Comparison of ENCODE assay signal across 14 cellular contexts in genomic region chr14:94599656-94600004, GRCh38. TPM values are rescaled to one million over a fixed set of nuclear protein-coding genes. Genes with fewer than 3 reads are reported as not detected.
DNase-seq lines count a peak whose midpoint lies in the region; ATAC-seq and TF ChIP-seq lines count a peak whose summit lies in the region.
"Had no signal": no experiment of that assay in that cellular context is flagged by ENCODE, and none has a peak within 500 bp of the region (broad histone marks: within the 10 kb centered on the region; RNA-seq: fewer than 3 reads in every experiment).

No MANE protein-coding gene starts in this region.

- TF ChIP-seq CTCF in brain (conservative IDR thresholded peaks at IDR 0.05) (no peak), gastrocnemius medialis (IDR thresholded peaks at IDR 0.05 in 4 of 5, conservative IDR thresholded peaks at IDR 0.05 in 1 of 5) (peak in 1 of 5 experiments; percentile 3), CD14-positive monocyte (IDR thresholded peaks at IDR 0.05) (no peak)

- H3K27me3 ChIP-seq in gastrocnemius medialis = no peaks in the 10 kb centered on the region

- no peaks in the 10 kb centered on the region for H3K36me3 ChIP-seq in gastrocnemius medialis

- H3K27ac Mint-ChIP-seq in brain = peak overlapping the region; percentile 75 to 97 (median 85)
- peak overlapping the region in 1 of 7 donors; percentile 43 for H3K27ac Mint-ChIP-seq in CD14-positive monocyte

- no peak for TF ChIP-seq POLR2A in gastrocnemius medialis (IDR thresholded peaks at IDR 0.05)

- peak overlapping the region; percentile 52 to 95 (median 84) for H3K27ac ChIP-seq in gastrocnemius medialis

- intact Hi-C loops in left colon (cut with DNase I, micrococcal nuclease) = no loop called here
- intact Hi-C loops in gastrocnemius medialis (cut with DNase I; ENCODE audit: low total_unique reads) = no loop called here
- intact Hi-C loops in CD14-positive monocyte (cut with micrococcal nuclease) = no loop called here

- H3K36me3 Mint-ChIP-seq in brain (no peaks in the 10 kb centered on the region), CD14-positive monocyte (no peaks in the 10 kb centered on the region)

- H3K4me3 Mint-ChIP-seq in brain = peak overlapping the region in 1 of 5 experiments; percentile 42
- H3K4me3 Mint-ChIP-seq in CD14-positive monocyte = no peak overlapping the region

- peak; percentile 19 for ATAC-seq in left colon
- ATAC-seq in gastrocnemius medialis = peak in 1 of 2 donors; percentile 11
- no peak for ATAC-seq in HG02840 (IDR thresholded peaks at IDR 0.05; ENCODE audit: low FRiP score, unreplicated experiment)

- no peaks in the 10 kb centered on the region for H3K9me3 ChIP-seq in gastrocnemius medialis

- DNase-seq in Daoy (ENCODE audit: low read depth) (peak; percentile 45), left colon (peak in 1 of 2 donors; percentile 47), gastrocnemius medialis (peak in 1 of 2 donors; percentile 31), CD14-positive monocyte (ENCODE audit: low spot score) (no peak), anterior cingulate cortex (lab: John Stamatoyannopoulos, UW) (no peak)
- DNase-seq in activated naive CD4-positive, alpha-beta T cell (lab: John Stamatoyannopoulos, UW) = no peak
- DNase-seq: central memory CD4-positive, alpha-beta T cell; GF-D8; NCI-H187; stimulated activated CD4-positive, alpha-beta T cell treated with anti-CD3 and anti-CD28 coated beads, Interleukin-15, amount 100 ng/mL, for 24 hours had no signal

- H3K4me1 Mint-ChIP-seq in brain (peaks cover 48% of the 10 kb centered on the region), CD14-positive monocyte (peaks cover 2% of the 10 kb centered on the region)

- peaks cover 6% of the 10 kb centered on the region for H3K27me3 Mint-ChIP-seq in brain
- H3K27me3 Mint-ChIP-seq in CD14-positive monocyte (ENCODE audit: low read depth in 3 of 3) = peaks cover 5 to 7% (median 5%) of the 10 kb centered on the region in 3 donors

- peaks cover 11 to 67% of the 10 kb centered on the region in 2 donors for H3K4me1 ChIP-seq in gastrocnemius medialis

- no peaks in the 10 kb centered on the region for H3K9me3 Mint-ChIP-seq in brain
- peaks cover 0 to 2% (median 0%) of the 10 kb centered on the region in 7 donors for H3K9me3 Mint-ChIP-seq in CD14-positive monocyte

- H3K4me3 ChIP-seq in gastrocnemius medialis = peak overlapping the region in 1 of 4 donors; percentile 24

- in situ Hi-C loops in gastrocnemius medialis (cut with MboI; ENCODE audit: low sequenced_read_pairs in 4 of 4) = no loop called here

RNA-seq across cellular contexts. Expression of gene SERPINA3, which starts 12.6 kb away (rescaled TPM):
- total RNA-seq in Daoy (2014; rRNA removed; shearing (Covaris generic)) = 1.3 TPM in 1 of 2 replicates, not detected in the other
- polyA plus RNA-seq in brain (ENCODE audit: insufficient read depth, low read depth, low replicate concordance) = 97.5 TPM
- total RNA-seq in left colon = 10 to 100 TPM; 12.2 to 16.9 TPM
- 10 to 100 TPM; 18.3 to 80.9 (median 66.3) TPM for total RNA-seq in gastrocnemius medialis
- not detected for polyA plus RNA-seq in CD14-positive monocyte
- total RNA-seq: OCI-LY7 had no signal

RNA-seq across cellular contexts. Expression of gene SERPINA5, which starts 18.4 kb away (rescaled TPM):
- 0.17 and 0.33 TPM in 2 replicates for total RNA-seq in Daoy (2014; rRNA removed; shearing (Covaris generic))
- polyA plus RNA-seq in brain (ENCODE audit: insufficient read depth, low read depth, low replicate concordance) = 2.3 TPM
- total RNA-seq in left colon = under 1 TPM; 0.46 to 0.75 TPM
- total RNA-seq in gastrocnemius medialis = 10 to 100 TPM in 2 of 4 donors, 1 to 10 TPM in 2; 1.8 to 63.2 (median 19.8) TPM
- polyA plus RNA-seq in CD14-positive monocyte = not detected
- total RNA-seq: OCI-LY7 had no signal

RNA-seq across cellular contexts. Expression of gene SERPINA4, which starts 38.4 kb away (rescaled TPM):
- total RNA-seq in Daoy (2014; rRNA removed; shearing (Covaris generic)) = not detected in 2 replicates
- polyA plus RNA-seq in brain (ENCODE audit: insufficient read depth, low read depth, low replicate concordance) (not detected), CD14-positive monocyte (not detected)
- total RNA-seq in left colon (not detected), gastrocnemius medialis (under 1 TPM in 2 of 4 donors, not detected in 2; 0.13 to 0.26 TPM)
- total RNA-seq: OCI-LY7 had no signal
- polyA plus RNA-seq: BJ had no signal
